In the genomic region with DNA sequence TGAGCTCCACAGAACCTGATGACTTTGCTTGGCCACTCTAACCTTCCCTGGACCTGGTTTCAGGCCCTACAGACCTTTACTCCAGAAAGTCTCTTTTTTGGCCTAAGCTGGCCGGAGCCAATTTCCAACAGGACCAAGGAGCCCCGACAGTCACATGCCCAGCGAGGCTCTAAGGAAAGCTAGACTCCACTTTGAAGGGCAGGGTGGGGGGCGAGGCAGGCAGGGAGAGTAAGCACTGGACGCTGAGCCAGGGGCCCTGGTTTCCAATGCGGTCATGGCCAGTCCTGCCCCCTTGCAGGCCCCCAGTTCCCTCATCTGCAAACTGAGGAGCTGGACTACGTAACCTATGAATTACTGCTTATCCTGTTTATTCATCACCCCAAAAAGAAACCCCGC, we compare ENCODE assay signal across 16 cellular contexts.
"Had no signal": no experiment of that assay in that cellular context is flagged by ENCODE, and none has a peak within 500 bp of the region (broad histone marks: within the 10 kb centered on the region; RNA-seq: fewer than 3 reads in every experiment).

No MANE protein-coding gene starts in this region.

- H3K36me3 ChIP-seq: esophagus squamous epithelium, neutrophil, pancreas, tibial nerve had no signal

- H3K4me1 ChIP-seq: pancreas had no signal

- DNase-seq: activated CD4-positive, alpha-beta memory T cell treated with anti-CD3 and anti-CD28 coated beads for 36 hours; activated CD4-positive, alpha-beta T cell treated with anti-CD3 and anti-CD28 coated beads for 4 hours; activated T-cell treated with anti-CD3 and anti-CD28 coated beads for 4 hours; effector memory CD8-positive, alpha-beta T cell; esophagus squamous epithelium; hippocampal formation; stimulated activated CD8-positive, alpha-beta memory T cell treated with anti-CD3 and anti-CD28 coated beads, Interleukin-4, amount 100 ng/mL, for 48 hours; stimulated activated naive CD4-positive, alpha-beta T cell; substantia nigra had no signal

- H3K36me3 Mint-ChIP-seq: activated CD4-positive, alpha-beta memory T cell treated with anti-CD3 and anti-CD28 coated beads for 36 hours; activated naive CD8-positive, alpha-beta T cell; WTC11 had no signal

- H3K9me3 Mint-ChIP-seq: activated CD4-positive, alpha-beta memory T cell treated with anti-CD3 and anti-CD28 coated beads for 36 hours; activated T-helper 1 cell treated with anti-CD3 and anti-CD28 coated beads, Interleukin-12 subunit alpha, Interleukin-12 subunit beta, Interleukin-2, Interleukin-4 antibody, amounts not matched to agents 30 ng/mL and 10 ng/mL and 1 ng/mL, durations not matched to agents 14 hours and 24 hours and 36 hours; effector memory CD8-positive, alpha-beta T cell had no signal

- H3K4me3 Mint-ChIP-seq: activated CD4-positive, alpha-beta memory T cell treated with anti-CD3 and anti-CD28 coated beads for 36 hours; activated naive CD8-positive, alpha-beta T cell; activated T-helper 1 cell treated with anti-CD3 and anti-CD28 coated beads, Interleukin-12 subunit alpha, Interleukin-12 subunit beta, Interleukin-2, Interleukin-4 antibody, amounts not matched to agents 30 ng/mL and 10 ng/mL and 1 ng/mL, durations not matched to agents 14 hours and 24 hours and 36 hours; effector memory CD8-positive, alpha-beta T cell; naive thymus-derived CD8-positive, alpha-beta T cell; WTC11 had no signal

- H3K27ac Mint-ChIP-seq: activated CD4-positive, alpha-beta memory T cell treated with anti-CD3 and anti-CD28 coated beads for 36 hours; activated naive CD8-positive, alpha-beta T cell; activated T-helper 1 cell treated with anti-CD3 and anti-CD28 coated beads, Interleukin-12 subunit alpha, Interleukin-12 subunit beta, Interleukin-2, Interleukin-4 antibody, amounts not matched to agents 30 ng/mL and 10 ng/mL and 1 ng/mL, durations not matched to agents 14 hours and 24 hours and 36 hours had no signal

- H3K27me3 ChIP-seq: esophagus squamous epithelium, neutrophil, pancreas, tibial nerve had no signal

- H3K27ac ChIP-seq: neutrophil, pancreas had no signal

- H3K4me3 ChIP-seq: esophagus squamous epithelium, pancreas, tibial nerve had no signal

- H3K27me3 Mint-ChIP-seq: activated naive CD8-positive, alpha-beta T cell; naive thymus-derived CD8-positive, alpha-beta T cell had no signal

- ATAC-seq: effector memory CD8-positive, alpha-beta T cell; naive thymus-derived CD8-positive, alpha-beta T cell; WTC11 had no signal

- H3K9me3 ChIP-seq: esophagus squamous epithelium, neutrophil, pancreas, tibial nerve had no signal
